8 cellular contexts compared by ENCODE assay signal in the genomic region with DNA sequence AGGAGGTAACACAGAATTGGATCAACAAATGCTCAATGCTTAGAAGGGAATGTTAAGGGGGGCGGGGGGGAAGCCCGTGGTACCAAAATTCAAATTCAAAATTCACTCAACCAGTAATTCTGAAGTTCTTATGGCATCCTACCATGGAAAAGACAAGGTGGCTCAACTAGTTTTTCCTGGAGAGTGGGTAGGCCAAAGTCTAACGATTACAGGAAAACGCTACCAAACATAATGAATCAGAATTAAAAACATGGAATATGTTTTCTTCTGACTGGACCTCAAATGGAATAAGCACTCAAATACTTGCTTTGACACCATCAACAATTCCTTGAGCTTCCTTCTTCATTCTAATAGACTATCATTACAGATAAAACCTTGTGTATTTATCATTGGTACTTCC. TPM values are rescaled to one million over a fixed set of nuclear protein-coding genes. Genes with fewer than 3 reads are reported as not detected.
A peak's percentile ranks its signal among the peaks of the same experiment; 100 is the strongest.
DNase-seq lines count a peak whose midpoint lies in the region; ATAC-seq, FAIRE-seq and TF ChIP-seq lines count a peak whose summit lies in the region.

No MANE protein-coding gene starts in this region.

- CTCF ChIA-PET in AG04450 (lab: Charles Lee) = interaction anchor here (1.2 kb wide), 1 partner anchor 283 kb away, joined by 3 read pairs; no protein-coding TSS in a partner anchor

- WGBS in body of pancreas, 2 donors = 26 to 41% methylated on average over 4 of the region's 4 CpGs

- intact Hi-C loops in body of pancreas (cut with DNase I) = loop anchor here (10.0 kb wide), 1 partner anchor 88 kb away; the partner anchor contains the start of gene BAZ2A

- POLR2A ChIA-PET in AG04450 (lab: Yijun Ruan, JAX) = interaction anchor here (1.1 kb wide), 1 partner anchor 34 kb away, joined by 3 read pairs; the partner anchor contains the start of gene PTGES3

- H3K27me3 ChIP-seq in AG04450 (ENCODE audit: control insufficient read depth, insufficient read depth, low read length) = no peaks in the 10 kb centered on the region
- H3K27me3 ChIP-seq in HUES6 (ENCODE audit: control insufficient read depth, insufficient read depth, low read length) = no peaks in the 10 kb centered on the region
- no peaks in the 10 kb centered on the region for H3K27me3 ChIP-seq in bronchial epithelial cell (ENCODE audit: control insufficient read depth, insufficient read depth, low read length)
- no peaks in the 10 kb centered on the region for H3K27me3 ChIP-seq in mucosa of stomach (ENCODE audit: control insufficient read depth, insufficient read depth, low read length)
- H3K27me3 ChIP-seq in body of pancreas = no peaks in the 10 kb centered on the region

- H3K4me3 ChIP-seq in AG04450 (ENCODE audit: low read depth, low read length) (peak overlapping the region; percentile 99), HUES6 (ENCODE audit: low read depth, low read length) (peak overlapping the region; percentile 92), bronchial epithelial cell (ENCODE audit: low read depth, low read length) (peak overlapping the region; percentile 68), mucosa of stomach (ENCODE audit: low read length) (no peak overlapping the region), body of pancreas (no peak overlapping the region)

- TF ChIP-seq CTCF in AG04450 (IDR thresholded peaks at IDR 0.05; ENCODE audit: low read depth, low read length) (no peak), bronchial epithelial cell (IDR thresholded peaks at IDR 0.05; ENCODE audit: insufficient read depth, low read length, severe bottlenecking) (no peak), body of pancreas (IDR thresholded peaks at IDR 0.05) (no peak)

- H3K4me1 ChIP-seq in HUES6 (ENCODE audit: control insufficient read depth, insufficient read depth, low read length) = peaks cover 31% of the 10 kb centered on the region
- H3K4me1 ChIP-seq in mucosa of stomach (ENCODE audit: control insufficient read depth, insufficient read depth, low read length) = peaks cover 48% of the 10 kb centered on the region
- H3K4me1 ChIP-seq in body of pancreas = peaks cover 66% of the 10 kb centered on the region

- no peak for FAIRE-seq in bronchial epithelial cell (lab: Jason Lieb, UNC)

- H3K36me3 ChIP-seq in HUES6 (ENCODE audit: control insufficient read depth, insufficient read depth, low read length) = peaks cover 67% of the 10 kb centered on the region
- peaks cover 16% of the 10 kb centered on the region for H3K36me3 ChIP-seq in bronchial epithelial cell (ENCODE audit: control insufficient read depth, insufficient read depth, low read length)
- peaks cover 4% of the 10 kb centered on the region for H3K36me3 ChIP-seq in mucosa of stomach (ENCODE audit: control insufficient read depth, insufficient read depth, low read length)
- no peaks in the 10 kb centered on the region for H3K36me3 ChIP-seq in body of pancreas (replicated peaks in 1 of 2; ENCODE audit: insufficient read depth in 1 of 2, low read depth in 2 of 2)

- no peak for TF ChIP-seq POLR2A in body of pancreas (IDR thresholded peaks at IDR 0.05)

- H3K9me3 ChIP-seq in AG04450 (ENCODE audit: control insufficient read depth, insufficient read depth, low read length) (no peaks in the 10 kb centered on the region; the same call in 1 of the 2 replicates), HUES6 (ENCODE audit: control insufficient read depth, insufficient read depth, low read depth, low read length) (no peaks in the 10 kb centered on the region), mucosa of stomach (ENCODE audit: control insufficient read depth, low read length) (no peaks in the 10 kb centered on the region), body of pancreas (no peaks in the 10 kb centered on the region)

- ATAC-seq in GM21526 (IDR thresholded peaks at IDR 0.05; ENCODE audit: low FRiP score, unreplicated experiment) = no peak
- no peak for ATAC-seq in body of pancreas

- DNase-seq in AG04450 (ENCODE audit: low read depth, low spot score) (no peak), bronchial epithelial cell (ENCODE audit: low read depth) (peak; percentile 45), Ammon's horn (ENCODE audit: low spot score) (no peak), hippocampal formation (lab: John Stamatoyannopoulos, UW) (no peak), body of pancreas (no peak)

- no peak overlapping the region for H3K27ac ChIP-seq in AG04450 (ENCODE audit: low read depth, low read length)
- no peak overlapping the region for H3K27ac ChIP-seq in HUES6 (ENCODE audit: low read depth, low read length)
- peak overlapping the region in 2 of 4 donors; percentile 29 to 89 for H3K27ac ChIP-seq in body of pancreas

- H3K9ac ChIP-seq in HUES6 (ENCODE audit: low read length) = no peak overlapping the region
- H3K9ac ChIP-seq in mucosa of stomach (ENCODE audit: low read length) = peak overlapping the region; percentile 29

RNA-seq across cellular contexts. Expression of gene NACA, which starts 2.3 kb away (rescaled TPM):
- polyA plus RNA-seq in AG04450 (2011; rRNA removed) = 596 and 723 TPM in 2 replicates
- polyA minus RNA-seq in AG04450 (2011; rRNA and poly(A)+ RNA removed) = 368 and 381 TPM in 2 replicates
- total RNA-seq in bronchial epithelial cell = 1,412 and 1,419 TPM in 2 replicates
- 100 to 1,000 TPM; 465 to 734 TPM for total RNA-seq in body of pancreas

RNA-seq across cellular contexts. Expression of gene PRIM1, which starts 29.3 kb away (rescaled TPM):
- polyA plus RNA-seq in AG04450 (2011; rRNA removed) = 6.2 and 6.7 TPM in 2 replicates
- polyA minus RNA-seq in AG04450 (2011; rRNA and poly(A)+ RNA removed) = 2.4 and 4.8 TPM in 2 replicates
- 3.2 and 3.7 TPM in 2 replicates for total RNA-seq in bronchial epithelial cell
- total RNA-seq in body of pancreas = 10 to 100 TPM in 1 of 2 donors, 1 to 10 TPM in 1; 4.4 to 28.0 TPM

RNA-seq across cellular contexts. Expression of gene PTGES3, which starts 34.7 kb away (rescaled TPM):
- 80.1 and 112 TPM in 2 replicates for polyA plus RNA-seq in AG04450 (2011; rRNA removed)
- polyA minus RNA-seq in AG04450 (2011; rRNA and poly(A)+ RNA removed) = 18.8 and 44.0 TPM in 2 replicates
- total RNA-seq in bronchial epithelial cell (58.4 and 64.3 TPM in 2 replicates), body of pancreas (10 to 100 TPM; 27.4 to 56.0 TPM)

RNA-seq across cellular contexts. Expression of gene HSD17B6, which starts 40.3 kb away (rescaled TPM):
- 4.7 and 4.8 TPM in 2 replicates for polyA plus RNA-seq in AG04450 (2011; rRNA removed)
- polyA minus RNA-seq in AG04450 (2011; rRNA and poly(A)+ RNA removed) = 1.8 and 3.1 TPM in 2 replicates
- total RNA-seq in bronchial epithelial cell (under 0.01 TPM in 1 of 2 replicates, not detected in the other), body of pancreas (10 to 100 TPM in 1 of 2 donors, not detected in 1; 10.5 TPM)

Comparison
In these comparisons a context has a peak if more than half of its experiments do, and no peak if none do; other contexts are left out.
1. H3K4me3 ChIP-seq: peak in AG04450 (single experiment), HUES6 (single experiment) and bronchial epithelial cell (single experiment); none in mucosa of stomach (single experiment) and body of pancreas (0 of 2).